Comparison of ENCODE assay signal across 16 cellular contexts in genomic region chr3:37622999-37623883, GRCh38.
DNase-seq lines count a peak whose midpoint lies in the region; ATAC-seq, FAIRE-seq and TF ChIP-seq lines count a peak whose summit lies in the region.
"Had no signal": no experiment of that assay in that cellular context is flagged by ENCODE, and none has a peak within 500 bp of the region (broad histone marks: within the 10 kb centered on the region; RNA-seq: fewer than 3 reads in every experiment).

No MANE protein-coding gene starts in this region.

- TF ChIP-seq EP300 in GM12878 (IDR thresholded peaks at IDR 0.05; ENCODE audit: borderline replicate concordance in 1 of 2, control insufficient read depth in 1 of 2, low read depth in 2 of 2, low read length in 2 of 2) (no peak), stomach (IDR thresholded peaks at IDR 0.05) (no peak)

- peak; percentile 24; the same call in 2 of the 3 replicates for ATAC-seq in GM12878
- ATAC-seq in GM21717 (IDR thresholded peaks at IDR 0.05; ENCODE audit: unreplicated experiment) = no peak
- ATAC-seq in HG02798 (IDR thresholded peaks at IDR 0.05; ENCODE audit: poor library complexity, unreplicated experiment) = no peak
- ATAC-seq: left cardiac atrium had no signal

- no peaks in the 10 kb centered on the region for H3K79me2 ChIP-seq in KMS-11 (ENCODE audit: insufficient read depth, low read depth)
- no peaks in the 10 kb centered on the region for H3K79me2 ChIP-seq in GM12878 (ENCODE audit: control insufficient read depth, insufficient read depth, low read length)

- no peak for TF ChIP-seq RAD21 in GM12878 (IDR thresholded peaks at IDR 0.05; ENCODE audit: insufficient read depth, low read depth, low read length)

- H3K79me1 ChIP-seq in mesenchymal stem cell (replicated peaks; ENCODE audit: low read length, poor library complexity, severe bottlenecking) = no peaks in the 10 kb centered on the region

- DNase-seq in GM12878 (ENCODE audit: low read depth, low spot score) (no peak), mesenchymal stem cell (no peak), stomach (no peak), HuH-7.5 (ENCODE audit: low spot score) (no peak), D341Med (ENCODE audit: low spot score) (no peak)
- DNase-seq: activated CD4-positive, alpha-beta T cell treated with anti-CD3 and anti-CD28 coated beads, Interleukin-2, amount 10 ng/mL, durations not matched to agents 7 days and 5 days; activated naive CD4-positive, alpha-beta T cell treated with anti-CD3 and anti-CD28 coated beads, Interleukin-2, amount 50 U/mL, for 16 hours; activated T-cell treated with anti-CD3 and anti-CD28 coated beads for 4 hours; brain microvascular endothelial cell; left cardiac atrium; naive B cell; NCI-H187 treated with DMSO at 0.1 percent for 48 hours; substantia nigra had no signal

- H3K4me1 ChIP-seq in KMS-11 (ENCODE audit: low read depth, poor library complexity, severe bottlenecking) (peaks cover 9% of the 10 kb centered on the region), GM12878 (ENCODE audit: control insufficient read depth, insufficient read depth, low read length) (no peaks in the 10 kb centered on the region), mesenchymal stem cell (ENCODE audit: control insufficient read depth, insufficient read depth, low read depth, low read length) (no peaks in the 10 kb centered on the region), stomach (peaks cover 0 to 54% (median 21%) of the 10 kb centered on the region in 4 donors)

- H3K14ac ChIP-seq in mesenchymal stem cell (ENCODE audit: low read length in 2 of 2) = no peak overlapping the region

- no peak for TF ChIP-seq POLR2A in GM12878 (IDR thresholded peaks at IDR 0.05; ENCODE audit: low read depth, low read length)
- TF ChIP-seq POLR2A in stomach (IDR thresholded peaks at IDR 0.05) = no peak

- no peaks in the 10 kb centered on the region for H3K9me3 ChIP-seq in GM12878 (replicated peaks; ENCODE audit: control insufficient read depth, insufficient read depth, low read length)
- H3K9me3 ChIP-seq in mesenchymal stem cell (ENCODE audit: control insufficient read depth, low read length) = no peaks in the 10 kb centered on the region
- H3K9me3 ChIP-seq in stomach = no peaks in the 10 kb centered on the region

- intact Hi-C loops in GM12878 (cut with micrococcal nuclease; ENCODE audit: unreplicated experiment) = no loop called here
- intact Hi-C loops in stomach (cut with DNase I; ENCODE audit: low total_unique reads) = no loop called here

- H2BK120ac ChIP-seq in mesenchymal stem cell (ENCODE audit: low read depth, low read length) = no peak overlapping the region

- RAD21 ChIA-PET in GM12878 (lab: Charles Lee; ENCODE audit: unreplicated experiment) = interaction anchor here (0.6 to 0.8 kb wide), 2 partner anchors 190 to 526 kb away, joined by 3 read pairs; no protein-coding TSS in a partner anchor

- WGBS in GM12878 (ENCODE audit: insufficient coverage, insufficient replicate concordance, low lambda C conversion rate, missing lambda C conversion rate) = 6% methylated on average over 8 of the region's 8 CpGs
- WGBS in mesenchymal stem cell = 79% methylated on average over 5 of the region's 8 CpGs
- WGBS in stomach, 5 donors = 36 to 64% (median 58%) methylated on average over 8 of the region's 8 CpGs

- FAIRE-seq in GM12878 (lab: Jason Lieb, UNC) = no peak

- H4K20me1 ChIP-seq in KMS-11 (ENCODE audit: insufficient read depth) (no peaks in the 10 kb centered on the region), GM12878 (ENCODE audit: control insufficient read depth, insufficient read depth) (no peaks in the 10 kb centered on the region; the same call in 1 of the 2 replicates)

- TF ChIP-seq CTCF in KMS-11 (conservative IDR thresholded peaks at IDR 0.05; ENCODE audit: low read depth, low read length) (no peak), GM12878 (IDR thresholded peaks at IDR 0.05 in 2 of 3, conservative IDR thresholded peaks at IDR 0.05 in 1 of 3; ENCODE audit: control insufficient read depth in 2 of 3, extremely low read depth in 1 of 3, insufficient read depth in 1 of 3, low read depth in 3 of 3, low read length in 3 of 3) (no peak), stomach (IDR thresholded peaks at IDR 0.05) (no peak)

- H4K91ac ChIP-seq in mesenchymal stem cell (ENCODE audit: low read length) = no peak overlapping the region

- H3K18ac ChIP-seq in mesenchymal stem cell (ENCODE audit: low read depth in 1 of 2, low read length in 2 of 2) = no peak overlapping the region

- no peak overlapping the region for H3K4ac ChIP-seq in mesenchymal stem cell (ENCODE audit: low read depth in 1 of 2, low read length in 2 of 2)

- H3K4me3 ChIP-seq in KMS-11 (IDR thresholded peaks at IDR 0.05; ENCODE audit: insufficient read depth, low read depth, low read length) (no peak overlapping the region), GM12878 (no peak overlapping the region), mesenchymal stem cell (ENCODE audit: insufficient read depth in 1 of 2, low read depth in 1 of 2, low read length in 2 of 2) (peak overlapping the region in 1 of 2 experiments; percentile 77), stomach (peak overlapping the region in 1 of 4 donors; percentile 4)

- H3K9ac ChIP-seq in KMS-11 (no peak overlapping the region), GM12878 (ENCODE audit: control insufficient read depth, insufficient read depth, low read length) (no peak overlapping the region), mesenchymal stem cell (ENCODE audit: low read length) (peak overlapping the region; percentile 90)

- no peaks in the 10 kb centered on the region for H3K27me3 ChIP-seq in KMS-11 (ENCODE audit: insufficient read depth, low read depth)
- no peaks in the 10 kb centered on the region for H3K27me3 ChIP-seq in GM12878 (replicated peaks in 1 of 2; ENCODE audit: control insufficient read depth in 2 of 2, insufficient read depth in 2 of 2, low read length in 1 of 2)
- H3K27me3 ChIP-seq in mesenchymal stem cell (ENCODE audit: control insufficient read depth in 1 of 2, insufficient read depth in 1 of 2, low read length in 2 of 2) = peaks cover 3 to 17% of the 10 kb centered on the region in 2 experiments
- no peaks in the 10 kb centered on the region for H3K27me3 ChIP-seq in stomach

- in situ Hi-C loops in GM12878 (cut with MboI) = no loop called here

- CTCF ChIA-PET in GM12878 (lab: Yijun Ruan, JAX) = interaction anchor here (0.6 to 1.0 kb wide), 3 partner anchors 96 to 158 kb away, joined by 3 read pairs; no protein-coding TSS in a partner anchor

- H2BK12ac ChIP-seq in mesenchymal stem cell (ENCODE audit: low read length in 2 of 2) = no peak overlapping the region

- no peak overlapping the region for H2AFZ ChIP-seq in KMS-11 (ENCODE audit: low read depth)
- no peak overlapping the region for H2AFZ ChIP-seq in GM12878 (ENCODE audit: control insufficient read depth, low read depth, low read length)
- H2AFZ ChIP-seq in mesenchymal stem cell (ENCODE audit: low read depth, low read length) = no peak overlapping the region

- no peak overlapping the region for H2AK5ac ChIP-seq in mesenchymal stem cell (ENCODE audit: low read length, severe bottlenecking)

- BruUV-seq in GM12878 (replicated peaks; lab: Mats Ljungman, UMichigan) = no TSS peak

- H3K36me3 ChIP-seq in KMS-11 (ENCODE audit: insufficient read depth) (no peaks in the 10 kb centered on the region), GM12878 (ENCODE audit: control insufficient read depth in 2 of 2, insufficient read depth in 2 of 2, low read length in 1 of 2) (no peaks in the 10 kb centered on the region), mesenchymal stem cell (ENCODE audit: control insufficient read depth in 1 of 2, insufficient read depth in 2 of 2, low read depth in 1 of 2, low read length in 2 of 2) (no peaks in the 10 kb centered on the region), stomach (no peaks in the 10 kb centered on the region)
- H3K36me3 ChIP-seq: brain microvascular endothelial cell had no signal

- no peak overlapping the region for H3K23ac ChIP-seq in mesenchymal stem cell (ENCODE audit: low read length in 2 of 2)

- H2BK5ac ChIP-seq in mesenchymal stem cell (ENCODE audit: low read depth, low read length, poor library complexity, severe bottlenecking) = no peak overlapping the region

- POLR2A ChIA-PET in GM12878 (lab: Charles Lee) = interaction anchor here (1.4 kb wide), 1 partner anchor 45 kb away, joined by 3 read pairs; no protein-coding TSS in a partner anchor

- H3K27ac ChIP-seq in KMS-11 = peak overlapping the region; percentile 30; the same call in 1 of the 2 replicates
- no peak overlapping the region for H3K27ac ChIP-seq in GM12878 (ENCODE audit: control insufficient read depth, insufficient read depth)
- no peak overlapping the region for H3K27ac ChIP-seq in mesenchymal stem cell (ENCODE audit: low read length, poor library complexity, severe bottlenecking)
- peak overlapping the region in 4 of 5 donors; percentile 2 to 62 (median 21) for H3K27ac ChIP-seq in stomach
- H3K27ac ChIP-seq: brain microvascular endothelial cell had no signal

- peak overlapping the region; percentile 37; the same call in 1 of the 2 replicates for H3K4me2 ChIP-seq in KMS-11
- no peak overlapping the region for H3K4me2 ChIP-seq in GM12878 (ENCODE audit: control insufficient read depth, insufficient read depth)
- H3K4me2 ChIP-seq in mesenchymal stem cell (ENCODE audit: low read length, poor library complexity, severe bottlenecking) = no peak overlapping the region

- H4K8ac ChIP-seq in mesenchymal stem cell (ENCODE audit: low read length) = no peak overlapping the region

- H2BK15ac ChIP-seq in mesenchymal stem cell (ENCODE audit: low read depth, poor library complexity, severe bottlenecking) = no peak overlapping the region

- SMC1A ChIA-PET in GM12878 (lab: Charles Lee; ENCODE audit: uncharacterized antibody, unreplicated experiment) = interaction anchor here (0.6 to 1.2 kb wide), 5 partner anchors 27 to 156 kb away, joined by 3 to 5 read pairs (median 3); no protein-coding TSS in a partner anchor

TF ChIP-seq in GM12878, 131 proteins besides CTCF, POLR2A, EP300 and RAD21 (continues in another document):
- TF ChIP-seq MAX (IDR thresholded peaks at IDR 0.05; ENCODE audit: low read depth, low read length) (no peak), USF2 (IDR thresholded peaks at IDR 0.05; ENCODE audit: borderline replicate concordance, low read depth, low read length) (no peak), NFXL1 (IDR thresholded peaks at IDR 0.05; ENCODE audit: borderline replicate concordance) (no peak), CEBPB (IDR thresholded peaks at IDR 0.05; ENCODE audit: borderline replicate concordance in 1 of 2, low read depth in 2 of 2, low read length in 2 of 2) (no peak), ZNF622 (IDR thresholded peaks at IDR 0.05) (no peak)

Comparison
In these comparisons a context has a peak if more than half of its experiments do, and no peak if none do; other contexts are left out.
1. H3K27ac ChIP-seq: peak in KMS-11 (single experiment) and stomach (4 of 5); none in GM12878 (single experiment) and mesenchymal stem cell (single experiment).